In genomic region chr10:61052469-61053205, GRCh38 we compare ENCODE assay signal across 24 cellular contexts.
"Had no signal": no experiment of that assay in that cellular context is flagged by ENCODE, and none has a peak within 500 bp of the region (broad histone marks: within the 10 kb centered on the region; RNA-seq: fewer than 3 reads in every experiment).

No MANE protein-coding gene starts in this region.

- H3K9ac ChIP-seq: neural progenitor cell had no signal

- H2AFZ ChIP-seq: neural progenitor cell had no signal

- H3K4me1 ChIP-seq: ascending aorta, breast epithelium, esophagus squamous epithelium, heart right ventricle, left lung, neural progenitor cell, right lobe of liver, upper lobe of right lung had no signal

- H3K36me3 Mint-ChIP-seq: activated naive CD4-positive, alpha-beta T cell treated with anti-CD3 and anti-CD28 coated beads, Interleukin-2, amount 10 ng/mL, durations not matched to agents 7 days and 5 days; naive B cell; neural progenitor cell; T-cell had no signal

- H3K27ac ChIP-seq: ascending aorta, breast epithelium, esophagus squamous epithelium, heart right ventricle, left lung, neural progenitor cell, ovary, right lobe of liver, thoracic aorta, upper lobe of right lung had no signal

- DNase-seq: activated B cell treated with CpG ODN at 0.5 μM for 24 hours; activated CD4-positive, alpha-beta T cell treated with anti-CD3 and anti-CD28 coated beads, Interleukin-2, amount 10 ng/mL, durations not matched to agents 24 days and 14 days; activated CD8-positive, alpha-beta T cell treated with anti-CD3 and anti-CD28 coated beads, Interleukin-2, amount 10 ng/mL, durations not matched to agents 7 days and 5 days; activated effector memory CD4-positive, alpha-beta T cell treated with Interleukin-2 at 50 U/mL for 16 hours; activated naive CD4-positive, alpha-beta T cell treated with anti-CD3 and anti-CD28 coated beads, Interleukin-2, amount 10 ng/mL, durations not matched to agents 7 days and 5 days; activated T-cell treated with anti-CD3 and anti-CD28 coated beads, Interleukin-2, amount 50 U/mL, for 4 hours; cerebellar nuclear complex; cortex of kidney; effector CD4-positive, alpha-beta T cell; esophagus squamous epithelium; heart right ventricle; left lung; naive B cell; ovary; right lobe of liver; stimulated activated CD4-positive, alpha-beta T cell treated with anti-CD3 and anti-CD28 coated beads, Interleukin-4, amount 100 ng/mL, for 1 hour; T-cell; upper lobe of right lung had no signal

- H3K4me1 Mint-ChIP-seq: activated B cell treated with CpG ODN at 0.5 μM for 24 hours; activated CD4-positive, alpha-beta T cell treated with anti-CD3 and anti-CD28 coated beads, Interleukin-2, amount 10 ng/mL, durations not matched to agents 24 days and 14 days; activated naive CD4-positive, alpha-beta T cell treated with anti-CD3 and anti-CD28 coated beads, Interleukin-2, amount 10 ng/mL, durations not matched to agents 7 days and 5 days; naive B cell; neural progenitor cell; T-cell had no signal

- H3K4me3 ChIP-seq: ascending aorta, breast epithelium, esophagus squamous epithelium, heart right ventricle, left lung, neural progenitor cell, ovary, right lobe of liver, smooth muscle cell, thoracic aorta, upper lobe of right lung had no signal

- H3K27me3 ChIP-seq: ascending aorta, breast epithelium, esophagus squamous epithelium, heart right ventricle, left lung, neural progenitor cell, ovary, right lobe of liver had no signal

- H3K27me3 Mint-ChIP-seq: activated CD4-positive, alpha-beta T cell treated with anti-CD3 and anti-CD28 coated beads, Interleukin-2, amount 10 ng/mL, durations not matched to agents 24 days and 14 days; activated naive CD4-positive, alpha-beta T cell treated with anti-CD3 and anti-CD28 coated beads, Interleukin-2, amount 10 ng/mL, durations not matched to agents 7 days and 5 days; T-cell had no signal

- H3K9me3 Mint-ChIP-seq: activated B cell treated with CpG ODN at 0.5 μM for 24 hours; activated CD4-positive, alpha-beta T cell treated with anti-CD3 and anti-CD28 coated beads, Interleukin-2, amount 10 ng/mL, durations not matched to agents 24 days and 14 days; activated naive CD4-positive, alpha-beta T cell treated with anti-CD3 and anti-CD28 coated beads, Interleukin-2, amount 10 ng/mL, durations not matched to agents 7 days and 5 days; activated T-cell treated with anti-CD3 and anti-CD28 coated beads, Interleukin-2, amount 50 U/mL, for 4 hours; neural progenitor cell; T-cell had no signal

- H3K4me3 Mint-ChIP-seq: activated B cell treated with CpG ODN at 0.5 μM for 24 hours; activated CD4-positive, alpha-beta T cell treated with anti-CD3 and anti-CD28 coated beads, Interleukin-2, amount 10 ng/mL, durations not matched to agents 24 days and 14 days; activated CD8-positive, alpha-beta T cell treated with anti-CD3 and anti-CD28 coated beads, Interleukin-2, amount 10 ng/mL, durations not matched to agents 7 days and 5 days; activated naive CD4-positive, alpha-beta T cell treated with anti-CD3 and anti-CD28 coated beads, Interleukin-2, amount 10 ng/mL, durations not matched to agents 7 days and 5 days; activated T-cell treated with anti-CD3 and anti-CD28 coated beads, Interleukin-2, amount 50 U/mL, for 4 hours; naive B cell; neural progenitor cell; T-cell had no signal

- H3K36me3 ChIP-seq: ascending aorta, breast epithelium, esophagus squamous epithelium, heart right ventricle, left lung, neural progenitor cell, ovary, right lobe of liver, thoracic aorta, upper lobe of right lung had no signal

- H3K4me2 ChIP-seq: neural progenitor cell, smooth muscle cell had no signal

- H3K9me3 ChIP-seq: ascending aorta, breast epithelium, esophagus squamous epithelium, heart right ventricle, left lung, ovary, right lobe of liver, thoracic aorta, upper lobe of right lung had no signal

- ATAC-seq: activated CD8-positive, alpha-beta T cell treated with anti-CD3 and anti-CD28 coated beads, Interleukin-2, amount 10 ng/mL, durations not matched to agents 7 days and 5 days; activated T-cell treated with anti-CD3 and anti-CD28 coated beads, Interleukin-2, amount 50 U/mL, for 4 hours; heart right ventricle; left lung; right lobe of liver; SK-N-SH treated with all-trans-retinoic acid at 6 μM for 48 hours; T-cell; upper lobe of right lung had no signal

- H3K27ac Mint-ChIP-seq: activated B cell treated with CpG ODN at 0.5 μM for 24 hours; activated CD4-positive, alpha-beta T cell treated with anti-CD3 and anti-CD28 coated beads, Interleukin-2, amount 10 ng/mL, durations not matched to agents 24 days and 14 days; activated CD8-positive, alpha-beta T cell treated with anti-CD3 and anti-CD28 coated beads, Interleukin-2, amount 10 ng/mL, durations not matched to agents 7 days and 5 days; activated naive CD4-positive, alpha-beta T cell treated with anti-CD3 and anti-CD28 coated beads, Interleukin-2, amount 10 ng/mL, durations not matched to agents 7 days and 5 days; neural progenitor cell; T-cell had no signal
